Comparison of ENCODE assay signal across 22 cellular contexts in the genomic region with DNA sequence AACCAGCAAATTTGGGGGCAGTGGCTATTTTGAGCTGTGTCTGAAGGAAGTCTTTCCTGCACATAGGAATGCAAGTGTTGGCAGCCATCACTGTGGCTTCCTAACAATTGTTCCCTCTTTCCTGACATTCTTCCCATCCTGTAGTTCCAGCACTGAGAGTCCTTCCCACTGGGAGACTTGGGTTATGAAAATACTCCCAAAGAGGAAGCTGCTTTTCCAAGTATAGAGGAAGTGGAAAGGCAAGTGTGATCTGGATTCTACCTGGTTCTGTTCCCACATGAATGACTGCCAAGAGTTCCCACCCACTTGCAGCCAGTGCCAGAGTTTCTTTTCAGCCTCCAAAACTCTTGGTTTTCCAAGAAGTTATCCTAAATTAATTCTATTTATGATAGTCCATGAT.
A peak's percentile ranks its signal among the peaks of the same experiment; 100 is the strongest.
DNase-seq lines count a peak whose midpoint lies in the region; ATAC-seq and TF ChIP-seq lines count a peak whose summit lies in the region.
"Had no signal": no experiment of that assay in that cellular context is flagged by ENCODE, and none has a peak within 500 bp of the region (broad histone marks: within the 10 kb centered on the region; RNA-seq: fewer than 3 reads in every experiment).

No MANE protein-coding gene starts in this region.

- DNase-seq in activated CD4-positive, alpha-beta T cell treated with anti-CD3 and anti-CD28 coated beads, Interleukin-2, amount 10 ng/mL, durations not matched to agents 24 days and 14 days = peak; percentile 21
- no peak for DNase-seq in activated CD4-positive, alpha-beta T cell treated with anti-CD3 and anti-CD28 coated beads, Interleukin-2, amount 50 U/mL, for 1 hour
- DNase-seq in left ventricle myocardium inferior = no peak
- no peak for DNase-seq in Right ventricle myocardium superior
- no peak for DNase-seq in right cardiac atrium
- DNase-seq in immature natural killer cell = no peak
- DNase-seq: CD4-positive, CD25-positive, alpha-beta regulatory T cell; CD8-positive, alpha-beta memory T cell; COR-L47; DMS 273 treated with DMSO at 0.1 percent for 48 hours; DMS53; DND-41; EL; H9 had no signal

- no peaks in the 10 kb centered on the region for H3K9me3 Mint-ChIP-seq in activated CD4-positive, alpha-beta T cell treated with anti-CD3 and anti-CD28 coated beads, Interleukin-2, amount 10 ng/mL, durations not matched to agents 24 days and 14 days
- no peaks in the 10 kb centered on the region for H3K9me3 Mint-ChIP-seq in immature natural killer cell
- H3K9me3 Mint-ChIP-seq: CD4-positive, CD25-positive, alpha-beta regulatory T cell; CD8-positive, alpha-beta memory T cell; IgD-negative memory B cell had no signal

- H3K27me3 Mint-ChIP-seq in activated CD4-positive, alpha-beta T cell treated with anti-CD3 and anti-CD28 coated beads, Interleukin-2, amount 10 ng/mL, durations not matched to agents 24 days and 14 days = peaks cover 39% of the 10 kb centered on the region
- peaks cover 3 to 11% (median 10%) of the 10 kb centered on the region in 3 donors for H3K27me3 Mint-ChIP-seq in immature natural killer cell (ENCODE audit: low read depth in 3 of 3)

- H3K27me3 ChIP-seq in left ventricle myocardium inferior (ENCODE audit: low read depth) (peaks cover 43% of the 10 kb centered on the region), right cardiac atrium (ENCODE audit: control insufficient read depth, insufficient read depth) (no peaks in the 10 kb centered on the region)
- H3K27me3 ChIP-seq: BLaER1 treated with 17β-estradiol and CSF1 and Interleukin-3, amounts not matched to agents 10 nM and 100 nM had no signal

- H3K4me1 Mint-ChIP-seq in activated CD4-positive, alpha-beta T cell treated with anti-CD3 and anti-CD28 coated beads, Interleukin-2, amount 10 ng/mL, durations not matched to agents 24 days and 14 days = peaks cover 2% of the 10 kb centered on the region
- H3K4me1 Mint-ChIP-seq in immature natural killer cell = no peaks in the 10 kb centered on the region
- H3K4me1 Mint-ChIP-seq: CD8-positive, alpha-beta memory T cell; H9 had no signal

- ATAC-seq in Right ventricle myocardium superior (ENCODE audit: poor library complexity) (no peak), right cardiac atrium (peak; percentile 36 to 84), HG02884 (IDR thresholded peaks at IDR 0.05; ENCODE audit: unreplicated experiment) (no peak)
- ATAC-seq: A549, GM12878, HepG2 had no signal

- H3K9me3 ChIP-seq in left ventricle myocardium inferior (replicated peaks) (peaks cover 5% of the 10 kb centered on the region), right cardiac atrium (ENCODE audit: control insufficient read depth, low read length) (no peaks in the 10 kb centered on the region)
- H3K9me3 ChIP-seq: A549 had no signal

- H3K4me1 ChIP-seq in left ventricle myocardium inferior (no peaks in the 10 kb centered on the region), right cardiac atrium (ENCODE audit: control insufficient read depth, insufficient read depth, low read length) (no peaks in the 10 kb centered on the region)
- H3K4me1 ChIP-seq: A549 had no signal

- no peak for TF ChIP-seq CTCF in left ventricle myocardium inferior (IDR thresholded peaks at IDR 0.05; ENCODE audit: borderline replicate concordance)

- H3K27ac Mint-ChIP-seq in activated CD4-positive, alpha-beta T cell treated with anti-CD3 and anti-CD28 coated beads, Interleukin-2, amount 10 ng/mL, durations not matched to agents 24 days and 14 days = no peak overlapping the region
- H3K27ac Mint-ChIP-seq in immature natural killer cell = no peak overlapping the region
- H3K27ac Mint-ChIP-seq: B cell, H9, IgD-negative memory B cell had no signal

- H3K36me3 ChIP-seq in left ventricle myocardium inferior = no peaks in the 10 kb centered on the region
- H3K36me3 ChIP-seq: BLaER1 treated with 17β-estradiol and CSF1 and Interleukin-3, amounts not matched to agents 10 nM and 100 nM had no signal

- intact Hi-C loops in activated CD4-positive, alpha-beta T cell treated with anti-CD3 and anti-CD28 coated beads, Interleukin-2, amount 10 ng/mL, durations not matched to agents 24 days and 14 days (cut with micrococcal nuclease) = no loop called here
- intact Hi-C loops in left ventricle myocardium inferior (cut with micrococcal nuclease) = no loop called here
- intact Hi-C loops in Right ventricle myocardium superior (cut with DNase I) = no loop called here
- intact Hi-C loops in right cardiac atrium (cut with DNase I) = no loop called here

- H3K4me3 ChIP-seq in left ventricle myocardium inferior (no peak overlapping the region), right cardiac atrium (ENCODE audit: low read length) (no peak overlapping the region)
- H3K4me3 ChIP-seq: A549; BLaER1 treated with 17β-estradiol and CSF1 and Interleukin-3, amounts not matched to agents 10 nM and 100 nM; GM12878 had no signal

- no peak overlapping the region for H3K4me3 Mint-ChIP-seq in activated CD4-positive, alpha-beta T cell treated with anti-CD3 and anti-CD28 coated beads, Interleukin-2, amount 10 ng/mL, durations not matched to agents 24 days and 14 days
- H3K4me3 Mint-ChIP-seq in immature natural killer cell = no peak overlapping the region
- H3K4me3 Mint-ChIP-seq: B cell; CD8-positive, alpha-beta memory T cell; H9; IgD-negative memory B cell had no signal

- H3K36me3 Mint-ChIP-seq in activated CD4-positive, alpha-beta T cell treated with anti-CD3 and anti-CD28 coated beads, Interleukin-2, amount 10 ng/mL, durations not matched to agents 24 days and 14 days (ENCODE audit: low read depth) = no peaks in the 10 kb centered on the region
- no peaks in the 10 kb centered on the region for H3K36me3 Mint-ChIP-seq in immature natural killer cell
- H3K36me3 Mint-ChIP-seq: CD4-positive, CD25-positive, alpha-beta regulatory T cell; CD8-positive, alpha-beta memory T cell; IgD-negative memory B cell had no signal

- H3K27ac ChIP-seq in left ventricle myocardium inferior (replicated peaks) (peak overlapping the region; percentile 44), right cardiac atrium (ENCODE audit: low read length) (no peak overlapping the region)
- H3K27ac ChIP-seq: 22Rv1; A549; BLaER1 treated with 17β-estradiol and CSF1 and Interleukin-3, amounts not matched to agents 10 nM and 100 nM had no signal

Comparison
In these comparisons a context has a peak if more than half of its experiments do, and no peak if none do; other contexts are left out.
1. ATAC-seq: peak in right cardiac atrium (2 of 2); none in Right ventricle myocardium superior (single experiment) and HG02884 (single experiment).